ENCODE assay signal across 10 cellular contexts in the genomic region with DNA sequence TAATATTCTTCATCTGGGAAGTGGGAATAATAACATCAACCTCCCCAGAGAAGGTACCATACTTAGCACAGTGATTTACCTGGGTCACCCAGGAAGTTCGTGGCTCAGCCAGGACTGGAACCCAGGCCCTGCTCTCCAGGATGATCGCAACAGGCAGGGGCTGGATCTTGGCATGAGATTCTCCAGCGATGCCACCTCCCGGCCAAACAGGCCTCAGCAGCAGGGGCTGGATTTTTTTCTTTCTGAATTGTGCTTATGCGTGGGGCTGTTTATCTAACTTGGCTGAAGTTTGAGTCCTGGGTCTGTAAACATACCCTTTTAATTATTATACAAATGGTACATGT.
DNase-seq lines count a peak whose midpoint lies in the region; ATAC-seq, FAIRE-seq and TF ChIP-seq lines count a peak whose summit lies in the region.
"Had no signal": no experiment of that assay in that cellular context is flagged by ENCODE, and none has a peak within 500 bp of the region (broad histone marks: within the 10 kb centered on the region; RNA-seq: fewer than 3 reads in every experiment).

No MANE protein-coding gene starts in this region.

- peaks cover 0 to 4% (median 0%) of the 10 kb centered on the region in 5 donors for H3K36me3 Mint-ChIP-seq in naive thymus-derived CD4-positive, alpha-beta T cell
- H3K36me3 Mint-ChIP-seq in activated CD8-positive, alpha-beta memory T cell treated with anti-CD3 and anti-CD28 coated beads, Interleukin-2, amount 10 ng/mL, durations not matched to agents 7 days and 5 days: no peaks in the 10 kb centered on the region

- H3K4me1 ChIP-seq in naive thymus-derived CD4-positive, alpha-beta T cell (ENCODE audit: control insufficient read depth in 2 of 2, insufficient read depth in 2 of 2, low read length in 2 of 2): peaks cover 16 to 25% of the 10 kb centered on the region in 2 donors

- intact Hi-C loops in naive thymus-derived CD4-positive, alpha-beta T cell (cut with micrococcal nuclease): no loop called here

- H3K9me3 Mint-ChIP-seq in naive thymus-derived CD4-positive, alpha-beta T cell: no peaks in the 10 kb centered on the region
- H3K9me3 Mint-ChIP-seq in activated CD8-positive, alpha-beta memory T cell treated with anti-CD3 and anti-CD28 coated beads, Interleukin-2, amount 10 ng/mL, durations not matched to agents 7 days and 5 days (ENCODE audit: low read depth): no peaks in the 10 kb centered on the region

- CTCF ChIA-PET in BJ (lab: Yijun Ruan, JAX): interaction anchor here (0.6 to 1.2 kb wide), 3 partner anchors 14 to 190 kb away, joined by 3 to 4 read pairs (median 4); a partner anchor contains a TSS
- CTCF ChIA-PET in naive thymus-derived CD4-positive, alpha-beta T cell (lab: Charles Lee): no interaction called here
- CTCF ChIA-PET in activated CD8-positive, alpha-beta memory T cell treated with anti-CD3 and anti-CD28 coated beads, Interleukin-2, amount 10 ng/mL, durations not matched to agents 7 days and 5 days (lab: Charles Lee): no interaction called here

- H3K27me3 ChIP-seq in BJ (ENCODE audit: control insufficient read depth, insufficient read depth, low read length) (no peaks in the 10 kb centered on the region; the same call in 1 of the 2 replicates), MG63 (no peaks in the 10 kb centered on the region), bronchial epithelial cell (ENCODE audit: control insufficient read depth, insufficient read depth, low read length) (no peaks in the 10 kb centered on the region)
- H3K27me3 ChIP-seq in naive thymus-derived CD4-positive, alpha-beta T cell (ENCODE audit: control insufficient read depth in 2 of 2, insufficient read depth in 2 of 2, low read length in 2 of 2): no peaks in the 10 kb centered on the region

- H3K4me3 Mint-ChIP-seq in naive thymus-derived CD4-positive, alpha-beta T cell: peak overlapping the region in 4 of 10 donors; percentile 18 to 83 (median 72)
- no peak overlapping the region for H3K4me3 Mint-ChIP-seq in activated CD8-positive, alpha-beta memory T cell treated with anti-CD3 and anti-CD28 coated beads, Interleukin-2, amount 10 ng/mL, durations not matched to agents 7 days and 5 days

- H3K36me3 ChIP-seq in BJ (ENCODE audit: control insufficient read depth, insufficient read depth, low read length) (no peaks in the 10 kb centered on the region), MG63 (no peaks in the 10 kb centered on the region), bronchial epithelial cell (ENCODE audit: control insufficient read depth, insufficient read depth, low read length) (no peaks in the 10 kb centered on the region)
- H3K36me3 ChIP-seq in naive thymus-derived CD4-positive, alpha-beta T cell (ENCODE audit: control insufficient read depth in 2 of 3, insufficient read depth in 3 of 3, low read length in 3 of 3): no peaks in the 10 kb centered on the region

- H3K27ac ChIP-seq in naive thymus-derived CD4-positive, alpha-beta T cell (ENCODE audit: low read depth, low read length): no peak overlapping the region

- ATAC-seq in naive thymus-derived CD4-positive, alpha-beta T cell: no peak
- no peak for ATAC-seq in HG02623 (IDR thresholded peaks at IDR 0.05; ENCODE audit: unreplicated experiment)
- ATAC-seq in activated CD8-positive, alpha-beta memory T cell treated with anti-CD3 and anti-CD28 coated beads, Interleukin-2, amount 10 ng/mL, durations not matched to agents 7 days and 5 days: no peak

- peak overlapping the region in 5 of 9 donors; percentile 9 to 90 (median 62) for H3K27ac Mint-ChIP-seq in naive thymus-derived CD4-positive, alpha-beta T cell
- H3K27ac Mint-ChIP-seq in activated CD8-positive, alpha-beta memory T cell treated with anti-CD3 and anti-CD28 coated beads, Interleukin-2, amount 10 ng/mL, durations not matched to agents 7 days and 5 days: no peak overlapping the region

- peaks cover 37 to 63% (median 46%) of the 10 kb centered on the region in 7 donors for H3K4me1 Mint-ChIP-seq in naive thymus-derived CD4-positive, alpha-beta T cell
- H3K4me1 Mint-ChIP-seq in activated CD8-positive, alpha-beta memory T cell treated with anti-CD3 and anti-CD28 coated beads, Interleukin-2, amount 10 ng/mL, durations not matched to agents 7 days and 5 days: peaks cover 60% of the 10 kb centered on the region

- no peak for FAIRE-seq in bronchial epithelial cell (lab: Jason Lieb, UNC)
- FAIRE-seq: colon had no signal

- no peak for DNase-seq in BJ (ENCODE audit: low read depth)
- DNase-seq in MG63: peak; percentile 57
- peak; percentile 42 for DNase-seq in bronchial epithelial cell (ENCODE audit: low read depth)
- no peak for DNase-seq in naive thymus-derived CD4-positive, alpha-beta T cell
- DNase-seq in DMS79 treated with DMSO at 0.1 percent for 48 hours (lab: John Stamatoyannopoulos, UW): no peak
- no peak for DNase-seq in NCI-H146 (lab: John Stamatoyannopoulos, UW)
- DNase-seq in activated CD8-positive, alpha-beta memory T cell treated with anti-CD3 and anti-CD28 coated beads, Interleukin-2, amount 10 ng/mL, durations not matched to agents 7 days and 5 days: no peak

- no peaks in the 10 kb centered on the region for H3K9me3 ChIP-seq in MG63
- no peaks in the 10 kb centered on the region for H3K9me3 ChIP-seq in naive thymus-derived CD4-positive, alpha-beta T cell (ENCODE audit: control insufficient read depth in 2 of 3, low read length in 3 of 3)

- H3K4me3 ChIP-seq in BJ (ENCODE audit: low read depth, low read length): no peak overlapping the region
- H3K4me3 ChIP-seq in MG63: no peak overlapping the region
- H3K4me3 ChIP-seq in bronchial epithelial cell (ENCODE audit: low read depth, low read length): no peak overlapping the region
- H3K4me3 ChIP-seq in naive thymus-derived CD4-positive, alpha-beta T cell (ENCODE audit: low read length): no peak overlapping the region
- H3K4me3 ChIP-seq: skin epidermis had no signal

- TF ChIP-seq CTCF in BJ (IDR thresholded peaks at IDR 0.05; ENCODE audit: insufficient read depth, low read depth, low read length) (peak; percentile 75), bronchial epithelial cell (IDR thresholded peaks at IDR 0.05; ENCODE audit: insufficient read depth, low read length, severe bottlenecking) (peak; percentile 69)

- POLR2A ChIA-PET in BJ (lab: Charles Lee): interaction anchor here (0.7 kb wide), 1 partner anchor 190 kb away, joined by 3 read pairs; a partner anchor contains a TSS
- POLR2A ChIA-PET in naive thymus-derived CD4-positive, alpha-beta T cell (lab: Charles Lee): no interaction called here

- no peaks in the 10 kb centered on the region for H3K27me3 Mint-ChIP-seq in naive thymus-derived CD4-positive, alpha-beta T cell
- H3K27me3 Mint-ChIP-seq in activated CD8-positive, alpha-beta memory T cell treated with anti-CD3 and anti-CD28 coated beads, Interleukin-2, amount 10 ng/mL, durations not matched to agents 7 days and 5 days: peaks cover 2% of the 10 kb centered on the region

Comparison
In these comparisons a context has a peak if more than half of its experiments do, and no peak if none do; other contexts are left out.
1. DNase-seq: peak in MG63 (single experiment) and bronchial epithelial cell (single experiment); none in BJ (single experiment), naive thymus-derived CD4-positive, alpha-beta T cell (0 of 9), DMS79 treated with DMSO at 0.1 percent for 48 hours (single experiment), NCI-H146 (single experiment) and activated CD8-positive, alpha-beta memory T cell treated with anti-CD3 and anti-CD28 coated beads, Interleukin-2, amount 10 ng/mL, durations not matched to agents 7 days and 5 days (single experiment).